ENCODE assay signal across 1 cellular context in the genomic region with DNA sequence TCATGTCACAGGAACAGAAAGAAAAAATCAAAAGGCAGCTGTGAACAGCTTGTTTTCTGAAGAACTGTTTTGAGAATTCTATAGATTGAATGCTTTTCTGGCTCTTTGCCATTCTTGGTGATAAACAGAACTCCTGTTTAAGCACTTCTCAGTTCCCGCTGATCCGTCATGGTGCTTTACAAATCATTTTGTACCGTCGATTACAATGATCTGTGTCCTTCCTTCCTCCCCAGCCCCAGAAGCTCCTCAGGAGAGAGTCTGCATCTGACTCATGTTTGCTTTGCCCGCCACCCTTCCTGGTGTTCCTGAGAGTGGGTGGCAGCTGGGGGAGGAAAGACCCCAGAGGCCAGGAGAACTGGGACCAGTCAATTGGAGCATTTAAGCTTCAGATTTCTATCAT.
TF ChIP-seq lines count a peak whose summit lies in the region.

No MANE protein-coding gene starts in this region.

TF ChIP-seq in GM23338, 12 proteins besides CTCF, POLR2A, EP300 and RAD21 (continued from another document):
- TF ChIP-seq, protein P1, sequence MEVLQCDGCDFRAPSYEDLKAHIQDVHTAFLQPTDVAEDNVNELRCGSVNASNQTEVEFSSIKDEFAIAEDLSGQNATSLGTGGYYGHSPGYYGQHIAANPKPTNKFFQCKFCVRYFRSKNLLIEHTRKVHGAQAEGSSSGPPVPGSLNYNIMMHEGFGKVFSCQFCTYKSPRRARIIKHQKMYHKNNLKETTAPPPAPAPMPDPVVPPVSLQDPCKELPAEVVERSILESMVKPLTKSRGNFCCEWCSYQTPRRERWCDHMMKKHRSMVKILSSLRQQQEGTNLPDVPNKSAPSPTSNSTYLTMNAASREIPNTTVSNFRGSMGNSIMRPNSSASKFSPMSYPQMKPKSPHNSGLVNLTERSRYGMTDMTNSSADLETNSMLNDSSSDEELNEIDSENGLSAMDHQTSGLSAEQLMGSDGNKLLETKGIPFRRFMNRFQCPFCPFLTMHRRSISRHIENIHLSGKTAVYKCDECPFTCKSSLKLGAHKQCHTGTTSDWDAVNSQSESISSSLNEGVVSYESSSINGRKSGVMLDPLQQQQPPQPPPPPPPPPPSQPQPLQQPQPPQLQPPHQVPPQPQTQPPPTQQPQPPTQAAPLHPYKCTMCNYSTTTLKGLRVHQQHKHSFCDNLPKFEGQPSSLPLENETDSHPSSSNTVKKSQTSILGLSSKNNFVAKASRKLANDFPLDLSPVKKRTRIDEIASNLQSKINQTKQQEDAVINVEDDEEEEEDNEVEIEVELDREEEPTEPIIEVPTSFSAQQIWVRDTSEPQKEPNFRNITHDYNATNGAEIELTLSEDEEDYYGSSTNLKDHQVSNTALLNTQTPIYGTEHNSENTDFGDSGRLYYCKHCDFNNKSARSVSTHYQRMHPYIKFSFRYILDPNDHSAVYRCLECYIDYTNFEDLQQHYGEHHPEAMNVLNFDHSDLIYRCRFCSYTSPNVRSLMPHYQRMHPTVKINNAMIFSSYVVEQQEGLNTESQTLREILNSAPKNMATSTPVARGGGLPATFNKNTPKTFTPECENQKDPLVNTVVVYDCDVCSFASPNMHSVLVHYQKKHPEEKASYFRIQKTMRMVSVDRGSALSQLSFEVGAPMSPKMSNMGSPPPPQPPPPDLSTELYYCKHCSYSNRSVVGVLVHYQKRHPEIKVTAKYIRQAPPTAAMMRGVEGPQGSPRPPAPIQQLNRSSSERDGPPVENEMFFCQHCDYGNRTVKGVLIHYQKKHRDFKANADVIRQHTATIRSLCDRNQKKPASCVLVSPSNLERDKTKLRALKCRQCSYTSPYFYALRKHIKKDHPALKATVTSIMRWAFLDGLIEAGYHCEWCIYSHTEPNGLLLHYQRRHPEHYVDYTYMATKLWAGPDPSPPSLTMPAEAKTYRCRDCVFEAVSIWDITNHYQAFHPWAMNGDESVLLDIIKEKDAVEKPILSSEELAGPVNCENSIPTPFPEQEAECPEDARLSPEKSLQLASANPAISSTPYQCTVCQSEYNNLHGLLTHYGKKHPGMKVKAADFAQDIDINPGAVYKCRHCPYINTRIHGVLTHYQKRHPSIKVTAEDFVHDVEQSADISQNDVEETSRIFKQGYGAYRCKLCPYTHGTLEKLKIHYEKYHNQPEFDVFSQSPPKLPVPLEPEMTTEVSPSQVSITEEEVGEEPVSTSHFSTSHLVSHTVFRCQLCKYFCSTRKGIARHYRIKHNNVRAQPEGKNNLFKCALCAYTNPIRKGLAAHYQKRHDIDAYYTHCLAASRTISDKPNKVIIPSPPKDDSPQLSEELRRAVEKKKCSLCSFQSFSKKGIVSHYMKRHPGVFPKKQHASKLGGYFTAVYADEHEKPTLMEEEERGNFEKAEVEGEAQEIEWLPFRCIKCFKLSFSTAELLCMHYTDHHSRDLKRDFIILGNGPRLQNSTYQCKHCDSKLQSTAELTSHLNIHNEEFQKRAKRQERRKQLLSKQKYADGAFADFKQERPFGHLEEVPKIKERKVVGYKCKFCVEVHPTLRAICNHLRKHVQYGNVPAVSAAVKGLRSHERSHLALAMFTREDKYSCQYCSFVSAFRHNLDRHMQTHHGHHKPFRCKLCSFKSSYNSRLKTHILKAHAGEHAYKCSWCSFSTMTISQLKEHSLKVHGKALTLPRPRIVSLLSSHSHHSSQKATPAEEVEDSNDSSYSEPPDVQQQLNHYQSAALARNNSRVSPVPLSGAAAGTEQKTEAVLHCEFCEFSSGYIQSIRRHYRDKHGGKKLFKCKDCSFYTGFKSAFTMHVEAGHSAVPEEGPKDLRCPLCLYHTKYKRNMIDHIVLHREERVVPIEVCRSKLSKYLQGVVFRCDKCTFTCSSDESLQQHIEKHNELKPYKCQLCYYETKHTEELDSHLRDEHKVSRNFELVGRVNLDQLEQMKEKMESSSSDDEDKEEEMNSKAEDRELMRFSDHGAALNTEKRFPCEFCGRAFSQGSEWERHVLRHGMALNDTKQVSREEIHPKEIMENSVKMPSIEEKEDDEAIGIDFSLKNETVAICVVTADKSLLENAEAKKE (CRISPR knock-in tag; IDR thresholded peaks at IDR 0.05) = no peak
- TF ChIP-seq, protein P2, sequence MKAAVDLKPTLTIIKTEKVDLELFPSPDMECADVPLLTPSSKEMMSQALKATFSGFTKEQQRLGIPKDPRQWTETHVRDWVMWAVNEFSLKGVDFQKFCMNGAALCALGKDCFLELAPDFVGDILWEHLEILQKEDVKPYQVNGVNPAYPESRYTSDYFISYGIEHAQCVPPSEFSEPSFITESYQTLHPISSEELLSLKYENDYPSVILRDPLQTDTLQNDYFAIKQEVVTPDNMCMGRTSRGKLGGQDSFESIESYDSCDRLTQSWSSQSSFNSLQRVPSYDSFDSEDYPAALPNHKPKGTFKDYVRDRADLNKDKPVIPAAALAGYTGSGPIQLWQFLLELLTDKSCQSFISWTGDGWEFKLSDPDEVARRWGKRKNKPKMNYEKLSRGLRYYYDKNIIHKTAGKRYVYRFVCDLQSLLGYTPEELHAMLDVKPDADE (IDR thresholded peaks at IDR 0.05) = no peak
- no peak for TF ChIP-seq POLR2AphosphoS5 (IDR thresholded peaks at IDR 0.05; ENCODE audit: low read depth)
TF ChIP-seq in GM23338: peak in this region for 0.
